ENCODE assay signal across 19 cellular contexts in genomic region chr11:72305077-72305476, GRCh38.
"Had no signal": no experiment of that assay in that cellular context is flagged by ENCODE, and none has a peak within 500 bp of the region (broad histone marks: within the 10 kb centered on the region; RNA-seq: fewer than 3 reads in every experiment).

No MANE protein-coding gene starts in this region.

- H3K9ac ChIP-seq: SK-N-SH had no signal

- H3K9me3 ChIP-seq: SK-N-SH had no signal

- DNase-seq: KBM-7; MV-4-11; NCI-H1048; NCI-H1436; NCI-H187; NCI-H2029; NCI-H2081 treated with DMSO at 0.1 percent for 48 hours; NCI-H2171; NCI-H524; NCI-H526 treated with DMSO at 0.1 percent for 48 hours; NCI-H748 treated with DMSO at 0.1 percent for 48 hours; NK-92 treated with Interleukin-12 subunit alpha and Interleukin-12 subunit beta, amount 100 ng/mL, for 24 hours; PC-3; SHP77; SK-N-SH; SW 1271; T-cell had no signal

- H3K27ac ChIP-seq: RWPE1 had no signal

- ATAC-seq: Panc1, PC-3, T-cell had no signal

- H3K4me2 ChIP-seq: SK-N-SH had no signal
